Comparison of ENCODE assay signal across 8 cellular contexts in the genomic region with DNA sequence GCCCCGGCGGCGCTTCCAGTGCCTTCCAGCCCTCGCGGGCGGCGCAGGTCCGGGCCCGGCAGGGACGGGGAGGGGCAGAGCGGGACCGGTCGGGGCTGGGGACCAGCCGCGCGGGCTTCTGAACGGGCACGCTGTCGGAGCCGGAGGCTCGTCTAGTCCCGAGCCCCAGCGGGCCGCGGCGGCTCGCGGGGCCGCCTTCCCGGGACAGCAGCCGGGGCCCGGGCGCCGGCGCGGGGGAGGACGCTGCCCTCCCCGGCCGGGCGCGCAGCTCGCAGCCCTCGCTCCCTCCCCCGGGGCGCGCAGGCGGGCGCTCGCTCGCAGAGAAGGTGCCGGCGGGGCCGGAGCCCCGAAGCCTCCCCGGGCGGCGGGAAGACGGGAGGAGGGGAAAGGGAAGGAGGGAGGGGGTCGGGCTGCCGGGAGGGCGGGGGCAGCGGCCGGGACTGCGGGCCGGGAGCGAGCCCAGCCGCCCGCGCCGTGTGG. TPM values are rescaled to one million over a fixed set of nuclear protein-coding genes. Genes with fewer than 3 reads are reported as not detected.
DNase-seq lines count a peak whose midpoint lies in the region; ATAC-seq and TF ChIP-seq lines count a peak whose summit lies in the region.

No MANE protein-coding gene starts in this region.

- no peak for TF ChIP-seq POLR2A in erythroblast (IDR thresholded peaks at IDR 0.05; ENCODE audit: low read length)
- no peak for TF ChIP-seq POLR2A in vagina (IDR thresholded peaks at IDR 0.05)

- TF ChIP-seq CTCF in AG04449 (IDR thresholded peaks at IDR 0.05; ENCODE audit: insufficient read depth, low read length, missing control alignments) (no peak), vagina (IDR thresholded peaks at IDR 0.05) (no peak)

- intact Hi-C loops in vagina (cut with DNase I): no loop called here

- H3K4me3 ChIP-seq in AG04449 (ENCODE audit: low read depth, low read length) (peak overlapping the region; percentile 86), mucosa of stomach (ENCODE audit: low read length) (no peak overlapping the region), vagina (peak overlapping the region; percentile 63)

- ATAC-seq in GM21723 (IDR thresholded peaks at IDR 0.05; ENCODE audit: unreplicated experiment): peak; percentile 35

- CTCF ChIA-PET in AG04449 (lab: Yijun Ruan, JAX): no interaction called here

- peaks cover 23% of the 10 kb centered on the region for H3K27me3 ChIP-seq in mucosa of stomach (ENCODE audit: control insufficient read depth, insufficient read depth, low read length)
- H3K27me3 ChIP-seq in vagina: no peaks in the 10 kb centered on the region

- H3K36me3 ChIP-seq in mucosa of stomach (ENCODE audit: control insufficient read depth, insufficient read depth, low read length): no peaks in the 10 kb centered on the region
- no peaks in the 10 kb centered on the region for H3K36me3 ChIP-seq in vagina

- H3K9me3 ChIP-seq in mucosa of stomach (ENCODE audit: control insufficient read depth, low read length) (no peaks in the 10 kb centered on the region), vagina (no peaks in the 10 kb centered on the region)

- peak overlapping the region; percentile 95 for H3K27ac ChIP-seq in vagina

- POLR2A ChIA-PET in AG04449 (lab: Yijun Ruan, JAX): no interaction called here

- peak overlapping the region; percentile 47 for H3K9ac ChIP-seq in mucosa of stomach (ENCODE audit: low read length)

- peaks cover 9% of the 10 kb centered on the region for H3K4me1 ChIP-seq in mucosa of stomach (ENCODE audit: control insufficient read depth, insufficient read depth, low read length)
- peaks cover 70% of the 10 kb centered on the region for H3K4me1 ChIP-seq in vagina

- DNase-seq in AG04449 (ENCODE audit: low read depth, low spot score) (no peak), SW 1271 (lab: John Stamatoyannopoulos, UW) (peak; percentile 17 to 45), erythroblast (lab: John Stamatoyannopoulos, UW) (peak; percentile 32 to 36), vagina (ENCODE audit: extremely low spot score in 2 of 2) (no peak), DMS53 (lab: John Stamatoyannopoulos, UW) (no peak), GM19238 (ENCODE audit: insufficient read length, low spot score) (no peak)

RNA-seq across cellular contexts. Expression of a gene that starts 0.7 kb away (rescaled TPM):
- total RNA-seq in vagina: 52.3 TPM

Comparison
In these comparisons a context has a peak if more than half of its experiments do, and no peak if none do; other contexts are left out.
1. DNase-seq: peak in SW 1271 (2 of 2) and erythroblast (2 of 2); none in AG04449 (single experiment), vagina (0 of 2), DMS53 (single experiment) and GM19238 (single experiment).